Comparison of ENCODE assay signal across 14 cellular contexts in the genomic region with DNA sequence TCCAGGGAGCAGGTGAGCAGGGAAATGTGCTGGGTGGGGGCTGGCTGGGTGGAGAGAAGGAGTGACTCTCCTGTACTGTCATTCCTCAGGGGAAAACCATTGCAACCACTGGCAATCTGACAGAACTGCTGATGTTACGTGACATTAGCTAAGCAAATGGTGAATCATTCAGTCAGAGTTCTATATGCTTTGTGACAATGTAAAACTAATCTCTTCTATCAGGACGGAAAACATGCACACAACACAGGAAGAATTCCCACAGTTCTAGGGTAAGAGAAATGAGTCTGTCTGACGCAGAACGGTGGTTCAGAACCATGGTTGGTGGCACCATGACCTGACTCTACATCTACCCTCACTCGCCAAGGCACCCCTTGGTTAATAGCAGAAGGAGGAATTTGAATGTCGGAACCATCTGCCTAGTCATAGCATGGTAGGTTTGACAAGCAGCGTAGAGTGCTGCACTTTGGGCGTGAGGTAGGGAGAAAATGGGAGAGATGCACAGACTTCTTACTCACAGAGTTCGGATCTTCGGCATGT.
DNase-seq lines count a peak whose midpoint lies in the region; ATAC-seq and TF ChIP-seq lines count a peak whose summit lies in the region.
"Had no signal": no experiment of that assay in that cellular context is flagged by ENCODE, and none has a peak within 500 bp of the region (broad histone marks: within the 10 kb centered on the region; RNA-seq: fewer than 3 reads in every experiment).

No MANE protein-coding gene starts in this region.

- H3K36me3 Mint-ChIP-seq in T-helper 2 cell treated with Interferon-gamma antibody and Interleukin-4, amounts not matched to agents 5 μg/mL and 100 μg/mL, for 36 hours (ENCODE audit: low read depth): no peaks in the 10 kb centered on the region
- H3K36me3 Mint-ChIP-seq: CD4-positive, CD25-positive, alpha-beta regulatory T cell had no signal

- H3K4me3 Mint-ChIP-seq in T-helper 2 cell treated with Interferon-gamma antibody and Interleukin-4, amounts not matched to agents 5 μg/mL and 100 μg/mL, for 36 hours: peak overlapping the region; percentile 12
- H3K4me3 Mint-ChIP-seq: CD4-positive, CD25-positive, alpha-beta regulatory T cell; neural crest cell had no signal

- intact Hi-C loops in cardiac septum (cut with DNase I): no loop called here

- no peaks in the 10 kb centered on the region for H3K9me3 Mint-ChIP-seq in T-helper 2 cell treated with Interferon-gamma antibody and Interleukin-4, amounts not matched to agents 5 μg/mL and 100 μg/mL, for 36 hours
- H3K9me3 Mint-ChIP-seq: CD4-positive, CD25-positive, alpha-beta regulatory T cell; neural crest cell had no signal

- no peak for TF ChIP-seq CTCF in fibroblast of pulmonary artery (IDR thresholded peaks at IDR 0.05; ENCODE audit: low read length, missing control alignments)

- no peak overlapping the region for H3K4me3 ChIP-seq in fibroblast of pulmonary artery (replicated peaks; ENCODE audit: low read depth, low read length)
- H3K4me3 ChIP-seq: spleen had no signal

- peak overlapping the region; percentile 23 for H3K27ac Mint-ChIP-seq in T-helper 2 cell treated with Interferon-gamma antibody and Interleukin-4, amounts not matched to agents 5 μg/mL and 100 μg/mL, for 36 hours
- H3K27ac Mint-ChIP-seq: CD4-positive, CD25-positive, alpha-beta regulatory T cell had no signal

- ATAC-seq in GM18502 (IDR thresholded peaks at IDR 0.05; ENCODE audit: poor library complexity, unreplicated experiment) (peak; percentile 59), HG03159 (IDR thresholded peaks at IDR 0.05; ENCODE audit: unreplicated experiment) (no peak)

- H3K4me1 Mint-ChIP-seq in T-helper 2 cell treated with Interferon-gamma antibody and Interleukin-4, amounts not matched to agents 5 μg/mL and 100 μg/mL, for 36 hours (ENCODE audit: low read depth): peaks cover 14% of the 10 kb centered on the region
- H3K4me1 Mint-ChIP-seq: CD4-positive, CD25-positive, alpha-beta regulatory T cell had no signal

- DNase-seq in A172 (ENCODE audit: low spot score) (peak; percentile 56), fibroblast of pulmonary artery (ENCODE audit: low read depth) (peak; percentile 51), RPMI8226 (no peak), cardiac septum (ENCODE audit: low spot score) (no peak), Kasumi-1 (lab: John Stamatoyannopoulos, UW) (no peak)
- peak; percentile 71 for DNase-seq in T-helper 2 cell treated with Interferon-gamma antibody and Interleukin-4, amounts not matched to agents 5 μg/mL and 100 μg/mL, for 36 hours (ENCODE audit: low spot score)
- DNase-seq: CD4-positive, CD25-positive, alpha-beta regulatory T cell; GDM1; hypothalamus; NCI-H1436 treated with DMSO at 0.1 percent for 48 hours; spleen had no signal

- H3K27me3 Mint-ChIP-seq in T-helper 2 cell treated with Interferon-gamma antibody and Interleukin-4, amounts not matched to agents 5 μg/mL and 100 μg/mL, for 36 hours (ENCODE audit: low read depth): no peaks in the 10 kb centered on the region

Comparison
In these comparisons a context has a peak if more than half of its experiments do, and no peak if none do; other contexts are left out.
1. DNase-seq: peak in A172 (single experiment), T-helper 2 cell treated with Interferon-gamma antibody and Interleukin-4, amounts not matched to agents 5 μg/mL and 100 μg/mL, for 36 hours (single experiment) and fibroblast of pulmonary artery (single experiment); none in RPMI8226 (single experiment), cardiac septum (single experiment) and Kasumi-1 (0 of 2).